In the genomic region with DNA sequence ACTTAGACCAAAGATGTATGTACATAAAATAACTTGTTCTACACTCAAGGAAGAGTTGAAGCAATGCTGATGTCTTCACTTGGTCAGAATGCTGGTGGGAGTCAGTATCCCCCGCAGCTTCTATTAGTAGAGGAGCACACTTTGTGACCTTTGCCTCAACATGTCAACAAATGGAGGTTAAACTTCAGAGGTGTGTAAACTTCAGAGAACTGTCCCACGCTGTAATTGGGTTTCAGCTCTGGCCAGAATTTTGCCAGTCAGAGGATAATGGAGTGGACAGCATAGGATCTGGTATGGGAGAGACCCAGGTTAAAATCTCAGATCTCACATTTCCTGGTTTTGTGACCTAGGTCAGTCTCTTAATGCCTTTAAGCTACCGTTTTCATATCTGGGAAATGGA, we compare ENCODE assay signal across 34 cellular contexts.
"Had no signal": no experiment of that assay in that cellular context is flagged by ENCODE, and none has a peak within 500 bp of the region (broad histone marks: within the 10 kb centered on the region; RNA-seq: fewer than 3 reads in every experiment).

No MANE protein-coding gene starts in this region.

- H3K4me3 ChIP-seq: adrenal gland, body of pancreas, breast epithelium had no signal

- H3K9me3 ChIP-seq: adrenal gland, body of pancreas, breast epithelium had no signal

- ATAC-seq: activated CD8-positive, alpha-beta memory T cell treated with anti-CD3 and anti-CD28 coated beads, Interleukin-2, amount 10 ng/mL, durations not matched to agents 7 days and 5 days; activated CD8-positive, alpha-beta T cell treated with anti-CD3 and anti-CD28 coated beads, Interleukin-2, amount 10 ng/mL, durations not matched to agents 7 days and 5 days; activated naive CD4-positive, alpha-beta T cell treated with anti-CD3 and anti-CD28 coated beads, Interleukin-2, amount 50 U/mL, for 72 hours; body of pancreas had no signal

- H3K4me3 Mint-ChIP-seq: activated B cell treated with CpG ODN at 0.5 μM for 24 hours; activated CD4-positive, alpha-beta memory T cell treated with anti-CD3 and anti-CD28 coated beads for 36 hours; activated CD4-positive, alpha-beta T cell treated with anti-CD3 and anti-CD28 coated beads, Interleukin-2, amount 10 ng/mL, durations not matched to agents 24 days and 14 days; activated CD8-positive, alpha-beta memory T cell treated with anti-CD3 and anti-CD28 coated beads, Interleukin-2, amount 10 ng/mL, durations not matched to agents 7 days and 5 days; activated CD8-positive, alpha-beta T cell treated with anti-CD3 and anti-CD28 coated beads, Interleukin-2, amount 10 ng/mL, durations not matched to agents 7 days and 5 days; activated naive CD4-positive, alpha-beta T cell treated with anti-CD3 and anti-CD28 coated beads for 36 hours; activated naive CD8-positive, alpha-beta T cell treated with anti-CD3 and anti-CD28 coated beads for 36 hours; activated T-cell treated with anti-CD3 and anti-CD28 coated beads, Interleukin-2, amount 50 U/mL, for 24 hours; T-helper 1 cell treated with Interleukin-12 subunit alpha and Interleukin-12 subunit beta and Interleukin-4 antibody, amounts not matched to agents 30 μg/mL and 1 μg/mL, for 36 hours; T-helper 2 cell treated with Interferon-gamma antibody and Interleukin-4, amounts not matched to agents 5 μg/mL and 100 μg/mL, for 36 hours had no signal

- H3K27ac ChIP-seq: adrenal gland, body of pancreas, brain microvascular endothelial cell, breast epithelium, VCaP had no signal

- DNase-seq: activated B cell treated with CpG ODN at 0.5 μM for 24 hours; activated CD4-positive, alpha-beta memory T cell treated with anti-CD3 and anti-CD28 coated beads for 36 hours; activated CD4-positive, alpha-beta T cell treated with anti-CD3 and anti-CD28 coated beads for 4 hours; activated CD4-positive, alpha-beta T cell treated with anti-CD3 and anti-CD28 coated beads, Interleukin-2, amount 10 ng/mL, durations not matched to agents 24 days and 14 days; activated CD4-positive, alpha-beta T cell treated with anti-CD3 and anti-CD28 coated beads, Interleukin-2, amount 50 U/mL, for 1 hour; activated CD4-positive, alpha-beta T cell treated with anti-CD3 and anti-CD28 coated beads, Interleukin-2, amount 50 U/mL, for 4 hours; activated CD4-positive, CD25-positive, alpha-beta regulatory T cell treated with anti-CD3 and anti-CD28 coated beads, Interleukin-2, amount 50 U/mL, for 72 hours; activated CD8-positive, alpha-beta memory T cell treated with anti-CD3 and anti-CD28 coated beads for 24 hours; activated CD8-positive, alpha-beta memory T cell treated with anti-CD3 and anti-CD28 coated beads, Interleukin-2, amount 10 ng/mL, durations not matched to agents 7 days and 5 days; activated CD8-positive, alpha-beta memory T cell treated with anti-CD3 and anti-CD28 coated beads, Interleukin-2, amount 50 U/mL, for 48 hours; activated CD8-positive, alpha-beta T cell treated with anti-CD3 and anti-CD28 coated beads, Interleukin-2, amount 10 ng/mL, durations not matched to agents 7 days and 5 days; activated effector memory CD4-positive, alpha-beta T cell treated with Interleukin-2 at 50 U/mL for 16 hours; activated gamma-delta T cell treated with Interleukin-2 at 50 U/mL for 16 hours; activated naive CD4-positive, alpha-beta T cell; activated naive CD4-positive, alpha-beta T cell treated with anti-CD3 and anti-CD28 coated beads for 36 hours; activated naive CD4-positive, alpha-beta T cell treated with anti-CD3 and anti-CD28 coated beads, Interleukin-2, amount 50 U/mL, for 16 hours; activated naive CD8-positive, alpha-beta T cell treated with anti-CD3 and anti-CD28 coated beads for 36 hours; activated T-cell treated with anti-CD3 and anti-CD28 coated beads, Interleukin-2, amount 50 U/mL, for 24 hours; activated T-cell treated with anti-CD3 and anti-CD28 coated beads, Interleukin-2, amount 50 U/mL, for 48 hours; adrenal gland; amniotic stem cell; aorta; body of pancreas; brain microvascular endothelial cell; central memory CD4-positive, alpha-beta T cell; T-helper 1 cell; T-helper 2 cell; T-helper 9 cell had no signal

- H3K27me3 ChIP-seq: body of pancreas, brain microvascular endothelial cell, breast epithelium had no signal

- H3K9me3 Mint-ChIP-seq: activated B cell treated with CpG ODN at 0.5 μM for 24 hours; activated CD4-positive, alpha-beta memory T cell treated with anti-CD3 and anti-CD28 coated beads for 36 hours; activated CD4-positive, alpha-beta T cell treated with anti-CD3 and anti-CD28 coated beads, Interleukin-2, amount 10 ng/mL, durations not matched to agents 24 days and 14 days; activated naive CD4-positive, alpha-beta T cell treated with anti-CD3 and anti-CD28 coated beads for 36 hours; activated naive CD4-positive, alpha-beta T cell treated with anti-CD3 and anti-CD28 coated beads, Interleukin-2, amount 50 U/mL, for 72 hours; activated naive CD8-positive, alpha-beta T cell treated with anti-CD3 and anti-CD28 coated beads for 36 hours; activated T-cell treated with anti-CD3 and anti-CD28 coated beads, Interleukin-2, amount 50 U/mL, for 24 hours; activated T-helper 2 cell treated with anti-CD3 and anti-CD28 coated beads, Interferon-gamma antibody, Interleukin-2, Interleukin-4, amounts not matched to agents 10 μg/mL and 5 μg/mL and 100 μg/mL, durations not matched to agents 14 hours and 24 hours and 36 hours; T-helper 1 cell treated with Interleukin-12 subunit alpha and Interleukin-12 subunit beta and Interleukin-4 antibody, amounts not matched to agents 30 μg/mL and 1 μg/mL, for 36 hours; T-helper 2 cell treated with Interferon-gamma antibody and Interleukin-4, amounts not matched to agents 5 μg/mL and 100 μg/mL, for 36 hours had no signal

- H3K4me1 Mint-ChIP-seq: activated B cell treated with CpG ODN at 0.5 μM for 24 hours had no signal

- H3K4me1 ChIP-seq: adrenal gland, body of pancreas, breast epithelium had no signal

- H3K27ac Mint-ChIP-seq: activated B cell treated with CpG ODN at 0.5 μM for 24 hours; activated CD4-positive, alpha-beta memory T cell treated with anti-CD3 and anti-CD28 coated beads for 36 hours; activated CD4-positive, alpha-beta T cell treated with anti-CD3 and anti-CD28 coated beads, Interleukin-2, amount 10 ng/mL, durations not matched to agents 24 days and 14 days; activated CD8-positive, alpha-beta memory T cell treated with anti-CD3 and anti-CD28 coated beads, Interleukin-2, amount 10 ng/mL, durations not matched to agents 7 days and 5 days; activated CD8-positive, alpha-beta T cell treated with anti-CD3 and anti-CD28 coated beads, Interleukin-2, amount 10 ng/mL, durations not matched to agents 7 days and 5 days; activated naive CD4-positive, alpha-beta T cell treated with anti-CD3 and anti-CD28 coated beads for 36 hours; activated naive CD4-positive, alpha-beta T cell treated with anti-CD3 and anti-CD28 coated beads, Interleukin-2, amount 50 U/mL, for 72 hours; activated naive CD8-positive, alpha-beta T cell treated with anti-CD3 and anti-CD28 coated beads for 36 hours; activated T-cell treated with anti-CD3 and anti-CD28 coated beads, Interleukin-2, amount 50 U/mL, for 24 hours; activated T-helper 2 cell treated with anti-CD3 and anti-CD28 coated beads, Interferon-gamma antibody, Interleukin-2, Interleukin-4, amounts not matched to agents 10 μg/mL and 5 μg/mL and 100 μg/mL, durations not matched to agents 14 hours and 24 hours and 36 hours; T-helper 1 cell treated with Interleukin-12 subunit alpha and Interleukin-12 subunit beta and Interleukin-4 antibody, amounts not matched to agents 30 μg/mL and 1 μg/mL, for 36 hours; T-helper 2 cell treated with Interferon-gamma antibody and Interleukin-4, amounts not matched to agents 5 μg/mL and 100 μg/mL, for 36 hours had no signal

- H3K36me3 ChIP-seq: adrenal gland, brain microvascular endothelial cell, breast epithelium had no signal

- H3K36me3 Mint-ChIP-seq: activated CD4-positive, alpha-beta memory T cell treated with anti-CD3 and anti-CD28 coated beads for 36 hours; activated CD8-positive, alpha-beta memory T cell treated with anti-CD3 and anti-CD28 coated beads, Interleukin-2, amount 10 ng/mL, durations not matched to agents 7 days and 5 days; activated naive CD4-positive, alpha-beta T cell treated with anti-CD3 and anti-CD28 coated beads, Interleukin-2, amount 50 U/mL, for 72 hours; activated naive CD8-positive, alpha-beta T cell treated with anti-CD3 and anti-CD28 coated beads for 36 hours had no signal
